Comparison of ENCODE assay signal across 39 cellular contexts in genomic region chrX:135435933-135436332, GRCh38.
"Had no signal": no experiment of that assay in that cellular context is flagged by ENCODE, and none has a peak within 500 bp of the region (broad histone marks: within the 10 kb centered on the region; RNA-seq: fewer than 3 reads in every experiment).

No MANE protein-coding gene starts in this region.

- H3K27ac ChIP-seq: adrenal gland, ascending aorta, body of pancreas, brain microvascular endothelial cell, breast epithelium, cardiac muscle cell had no signal

- H3K9me3 ChIP-seq: adrenal gland, body of pancreas had no signal

- H3K4me1 ChIP-seq: adrenal gland, ascending aorta, body of pancreas, breast epithelium had no signal

- H3K4me3 ChIP-seq: adrenal gland, ascending aorta, body of pancreas, breast epithelium, cardiac muscle cell had no signal

- H3K27ac Mint-ChIP-seq: activated naive CD4-positive, alpha-beta T cell treated with anti-CD3 and anti-CD28 coated beads for 36 hours; activated naive CD4-positive, alpha-beta T cell treated with anti-CD3 and anti-CD28 coated beads, Interleukin-2, amount 10 ng/mL, durations not matched to agents 7 days and 5 days; activated naive CD4-positive, alpha-beta T cell treated with anti-CD3 and anti-CD28 coated beads, Interleukin-2, amount 50 U/mL, for 24 hours; activated naive CD4-positive, alpha-beta T cell treated with anti-CD3 and anti-CD28 coated beads, Interleukin-2, amount 50 U/mL, for 72 hours; activated naive CD8-positive, alpha-beta T cell; activated naive CD8-positive, alpha-beta T cell treated with anti-CD3 and anti-CD28 coated beads for 36 hours; activated naive CD8-positive, alpha-beta T cell treated with anti-CD3 and anti-CD28 coated beads, Interleukin-2, amount 10 ng/mL, durations not matched to agents 7 days and 5 days; activated naive CD8-positive, alpha-beta T cell treated with anti-CD3 and anti-CD28 coated beads, Interleukin-2, amount 50 U/mL, for 24 hours; activated T-cell treated with anti-CD3 and anti-CD28 coated beads, Interleukin-2, amount 50 U/mL, for 24 hours; activated T-cell treated with anti-CD3 and anti-CD28 coated beads, Interleukin-2, amount 50 U/mL, for 72 hours; activated T-helper 1 cell treated with anti-CD3 and anti-CD28 coated beads, Interleukin-12 subunit alpha, Interleukin-12 subunit beta, Interleukin-2, Interleukin-4 antibody, amounts not matched to agents 30 ng/mL and 10 ng/mL and 1 ng/mL, durations not matched to agents 14 hours and 24 hours and 36 hours; activated T-helper 17 cell treated with anti-CD3 and anti-CD28 coated beads, Interleukin-2, amount 50 U/mL, for 72 hours; activated T-helper 2 cell treated with anti-CD3 and anti-CD28 coated beads, Interferon-gamma antibody, Interleukin-2, Interleukin-4, amounts not matched to agents 10 μg/mL and 5 μg/mL and 100 μg/mL, durations not matched to agents 14 hours and 24 hours and 36 hours; brain had no signal

- H3K4me3 Mint-ChIP-seq: activated naive CD4-positive, alpha-beta T cell treated with anti-CD3 and anti-CD28 coated beads for 36 hours; activated naive CD4-positive, alpha-beta T cell treated with anti-CD3 and anti-CD28 coated beads, Interleukin-2, amount 10 ng/mL, durations not matched to agents 7 days and 5 days; activated naive CD4-positive, alpha-beta T cell treated with anti-CD3 and anti-CD28 coated beads, Interleukin-2, amount 50 U/mL, for 24 hours; activated naive CD8-positive, alpha-beta T cell; activated naive CD8-positive, alpha-beta T cell treated with anti-CD3 and anti-CD28 coated beads for 36 hours; activated naive CD8-positive, alpha-beta T cell treated with anti-CD3 and anti-CD28 coated beads, Interleukin-2, amount 10 ng/mL, durations not matched to agents 7 days and 5 days; activated naive CD8-positive, alpha-beta T cell treated with anti-CD3 and anti-CD28 coated beads, Interleukin-2, amount 50 U/mL, for 24 hours; activated T-cell treated with anti-CD3 and anti-CD28 coated beads, Interleukin-2, amount 50 U/mL, for 24 hours; activated T-cell treated with anti-CD3 and anti-CD28 coated beads, Interleukin-2, amount 50 U/mL, for 4 hours; activated T-cell treated with anti-CD3 and anti-CD28 coated beads, Interleukin-2, amount 50 U/mL, for 72 hours; activated T-helper 1 cell treated with anti-CD3 and anti-CD28 coated beads, Interleukin-12 subunit alpha, Interleukin-12 subunit beta, Interleukin-2, Interleukin-4 antibody, amounts not matched to agents 30 ng/mL and 10 ng/mL and 1 ng/mL, durations not matched to agents 14 hours and 24 hours and 36 hours; activated T-helper 17 cell treated with anti-CD3 and anti-CD28 coated beads, Interleukin-2, amount 50 U/mL, for 72 hours; brain; central memory CD8-positive, alpha-beta T cell had no signal

- ATAC-seq: activated naive CD4-positive, alpha-beta T cell treated with anti-CD3 and anti-CD28 coated beads, Interleukin-2, amount 50 U/mL, for 72 hours; activated naive CD8-positive, alpha-beta T cell treated with anti-CD3 and anti-CD28 coated beads, Interleukin-2, amount 50 U/mL, for 24 hours; activated T-cell treated with anti-CD3 and anti-CD28 coated beads, Interleukin-2, amount 50 U/mL, for 4 hours; activated T-cell treated with anti-CD3 and anti-CD28 coated beads, Interleukin-2, amount 50 U/mL, for 72 hours; activated T-helper 17 cell treated with anti-CD3 and anti-CD28 coated beads, Interleukin-2, amount 50 U/mL, for 72 hours; body of pancreas had no signal

- FAIRE-seq: astrocyte, bronchial epithelial cell, colon had no signal

- H3K36me3 ChIP-seq: adrenal gland, ascending aorta, brain microvascular endothelial cell, breast epithelium, cardiac muscle cell had no signal

- H3K27me3 Mint-ChIP-seq: activated naive CD4-positive, alpha-beta T cell treated with anti-CD3 and anti-CD28 coated beads, Interleukin-2, amount 50 U/mL, for 24 hours; activated naive CD8-positive, alpha-beta T cell; activated naive CD8-positive, alpha-beta T cell treated with anti-CD3 and anti-CD28 coated beads for 36 hours; activated naive CD8-positive, alpha-beta T cell treated with anti-CD3 and anti-CD28 coated beads, Interleukin-2, amount 50 U/mL, for 24 hours; activated T-helper 17 cell treated with anti-CD3 and anti-CD28 coated beads, Interleukin-2, amount 50 U/mL, for 72 hours; brain had no signal

- DNase-seq: activated effector memory CD4-positive, alpha-beta T cell treated with anti-CD3 and anti-CD28 coated beads, Interleukin-2, amount 50 U/mL, for 16 hours; activated effector memory CD4-positive, alpha-beta T cell treated with Interleukin-2 at 50 U/mL for 16 hours; activated gamma-delta T cell; activated gamma-delta T cell treated with Interleukin-2 at 50 U/mL for 16 hours; activated naive CD4-positive, alpha-beta T cell; activated naive CD4-positive, alpha-beta T cell treated with anti-CD3 and anti-CD28 coated beads for 36 hours; activated naive CD4-positive, alpha-beta T cell treated with anti-CD3 and anti-CD28 coated beads, Interleukin-2, amount 10 ng/mL, durations not matched to agents 7 days and 5 days; activated naive CD4-positive, alpha-beta T cell treated with anti-CD3 and anti-CD28 coated beads, Interleukin-2, amount 50 U/mL, for 16 hours; activated naive CD4-positive, alpha-beta T cell treated with Interleukin-2 at 50 U/mL for 16 hours; activated naive CD8-positive, alpha-beta T cell treated with anti-CD3 and anti-CD28 coated beads for 36 hours; activated naive CD8-positive, alpha-beta T cell treated with anti-CD3 and anti-CD28 coated beads, Interleukin-2, amount 10 ng/mL, durations not matched to agents 7 days and 5 days; activated naive CD8-positive, alpha-beta T cell treated with anti-CD3 and anti-CD28 coated beads, Interleukin-2, amount 50 U/mL, for 24 hours; activated T-cell treated with anti-CD3 and anti-CD28 coated beads, Interleukin-2, amount 50 U/mL, for 24 hours; activated T-cell treated with anti-CD3 and anti-CD28 coated beads, Interleukin-2, amount 50 U/mL, for 4 hours; activated T-cell treated with anti-CD3 and anti-CD28 coated beads, Interleukin-2, amount 50 U/mL, for 48 hours; activated T-cell treated with anti-CD3 and anti-CD28 coated beads, Interleukin-2, amount 50 U/mL, for 72 hours; adrenal gland; amniotic stem cell; amygdala; anterior cingulate cortex; aorta; body of pancreas; brain microvascular endothelial cell; central memory CD4-positive, alpha-beta T cell; cerebellar nuclear complex had no signal

- H3K27me3 ChIP-seq: adrenal gland, ascending aorta, body of pancreas, brain microvascular endothelial cell, cardiac muscle cell had no signal

- H3K4me1 Mint-ChIP-seq: activated naive CD4-positive, alpha-beta T cell treated with anti-CD3 and anti-CD28 coated beads, Interleukin-2, amount 50 U/mL, for 24 hours; activated T-helper 17 cell treated with anti-CD3 and anti-CD28 coated beads, Interleukin-2, amount 50 U/mL, for 72 hours; brain; central memory CD8-positive, alpha-beta T cell had no signal

- H3K36me3 Mint-ChIP-seq: activated naive CD8-positive, alpha-beta T cell treated with anti-CD3 and anti-CD28 coated beads for 36 hours; brain had no signal
